Comparison of ENCODE assay signal across 8 cellular contexts in the genomic region with DNA sequence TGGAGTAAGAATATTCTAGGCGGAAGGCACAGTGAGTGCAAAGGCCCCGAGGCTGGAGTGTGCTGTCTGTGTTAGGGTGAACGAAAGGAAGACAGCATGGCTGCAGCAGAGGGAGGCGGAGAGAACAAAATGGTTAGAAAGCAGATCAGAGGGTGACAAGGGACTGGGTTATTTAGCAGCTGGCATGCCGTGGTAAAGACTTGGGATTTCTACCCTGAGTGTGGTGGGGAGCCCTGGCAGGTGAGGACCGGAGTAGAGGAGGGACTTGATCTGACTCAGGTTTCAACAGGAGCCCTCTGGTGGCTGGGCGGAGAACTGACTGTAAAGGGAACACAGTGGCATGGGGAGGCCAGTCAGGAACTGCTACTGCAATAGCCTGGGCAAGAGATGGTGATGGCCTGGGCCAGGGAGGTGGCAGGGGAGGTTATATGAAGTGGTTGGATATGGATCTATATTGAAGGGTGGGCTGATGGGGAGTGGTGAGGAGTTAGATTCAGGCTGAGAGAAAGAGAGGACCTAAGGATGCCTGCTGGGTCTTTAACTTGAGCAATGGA. TPM values are rescaled to one million over a fixed set of nuclear protein-coding genes. Genes with fewer than 3 reads are reported as not detected.
DNase-seq lines count a peak whose midpoint lies in the region; ATAC-seq and TF ChIP-seq lines count a peak whose summit lies in the region.

No MANE protein-coding gene starts in this region.

- H3K4me3 Mint-ChIP-seq in type B pancreatic cell: no peak overlapping the region

- H3K27ac Mint-ChIP-seq in type B pancreatic cell: peak overlapping the region; percentile 35

- no peak for TF ChIP-seq POLR2A in NB4 (IDR thresholded peaks at IDR 0.05; ENCODE audit: extremely low read depth, insufficient read length)

- H3K79me2 ChIP-seq in parathyroid adenoma: no peaks in the 10 kb centered on the region

- no peak overlapping the region for H2AFZ ChIP-seq in parathyroid adenoma

- no peaks in the 10 kb centered on the region for H3K36me3 Mint-ChIP-seq in type B pancreatic cell

- no peaks in the 10 kb centered on the region for H3K27me3 ChIP-seq in parathyroid adenoma (ENCODE audit: control insufficient read depth, insufficient read depth, low read length)

- no peaks in the 10 kb centered on the region for H3K4me1 ChIP-seq in parathyroid adenoma

- peaks cover 17% of the 10 kb centered on the region for H3K27me3 Mint-ChIP-seq in type B pancreatic cell

- no peak overlapping the region for H3K27ac ChIP-seq in parathyroid adenoma

- ATAC-seq in GM19372 (IDR thresholded peaks at IDR 0.05; ENCODE audit: low read depth, unreplicated experiment): peak; percentile 70

- no peak overlapping the region for H3K4me2 ChIP-seq in parathyroid adenoma (ENCODE audit: low read length)

- no peaks in the 10 kb centered on the region for H3K9me3 ChIP-seq in parathyroid adenoma (ENCODE audit: control insufficient read depth, low read length)

- peak; percentile 88 for TF ChIP-seq CTCF in NB4 (IDR thresholded peaks at IDR 0.05; ENCODE audit: low read depth, low read length)
- TF ChIP-seq CTCF in parathyroid adenoma (IDR thresholded peaks at IDR 0.05): peak; percentile 56
- peak; percentile 79 for TF ChIP-seq CTCF in type B pancreatic cell (conservative IDR thresholded peaks at IDR 0.05)

- peak; percentile 74 for DNase-seq in AG08395 (ENCODE audit: low spot score)
- DNase-seq in NB4 (ENCODE audit: low read depth): peak; percentile 85
- DNase-seq in SK-N-DZ (ENCODE audit: low spot score): peak; percentile 80
- DNase-seq in activated naive CD4-positive, alpha-beta T cell (lab: John Stamatoyannopoulos, UW): peak; percentile 65 to 83 (median 80)
- peak; percentile 86 for DNase-seq in germinal center (ENCODE audit: low spot score)
- peak; percentile 82 for DNase-seq in type B pancreatic cell (ENCODE audit: extremely low spot score, unreplicated experiment)

- no peak overlapping the region for H3K9ac ChIP-seq in parathyroid adenoma

- H3K4me3 ChIP-seq in NB4 (ENCODE audit: low read depth, low read length): no peak overlapping the region
- no peak overlapping the region for H3K4me3 ChIP-seq in parathyroid adenoma (ENCODE audit: low read depth, low read length)

- H3K9me3 Mint-ChIP-seq in type B pancreatic cell: no peaks in the 10 kb centered on the region

- H3K4me1 Mint-ChIP-seq in type B pancreatic cell (ENCODE audit: unreplicated experiment): peaks cover 8% of the 10 kb centered on the region

- H3K36me3 ChIP-seq in parathyroid adenoma (ENCODE audit: control insufficient read depth, insufficient read depth, low read length): no peaks in the 10 kb centered on the region

RNA-seq across cellular contexts. Expression of a gene that starts 38.0 kb away (rescaled TPM):
- 39.9 and 44.8 TPM in 2 replicates for polyA plus RNA-seq in SK-N-DZ (2014; cell fraction: cytosol; rRNA removed)
- polyA plus RNA-seq in SK-N-DZ (2014; cell fraction: nucleus; rRNA removed): 26.9 and 29.4 TPM in 2 replicates
- total RNA-seq in type B pancreatic cell (ENCODE audit: low replicate concordance): 41.5 and 74.2 TPM in 2 replicates

RNA-seq across cellular contexts. Expression of a gene that starts 49.6 kb away (rescaled TPM):
- 6.9 and 8.9 TPM in 2 replicates for polyA plus RNA-seq in SK-N-DZ (2014; cell fraction: cytosol; rRNA removed)
- polyA plus RNA-seq in SK-N-DZ (2014; cell fraction: nucleus; rRNA removed): 5.2 TPM in 2 replicates
- 13.6 and 14.1 TPM in 2 replicates for total RNA-seq in type B pancreatic cell (ENCODE audit: low replicate concordance)

RNA-seq across cellular contexts. Expression of a gene that starts 50.0 kb away (rescaled TPM):
- polyA plus RNA-seq in SK-N-DZ (2014; cell fraction: cytosol; rRNA removed): 0.14 TPM in 1 of 2 replicates, not detected in the other
- not detected in 2 replicates for polyA plus RNA-seq in SK-N-DZ (2014; cell fraction: nucleus; rRNA removed)
- total RNA-seq in type B pancreatic cell (ENCODE audit: low replicate concordance): 1.1 and 1.3 TPM in 2 replicates
